In the genomic region with DNA sequence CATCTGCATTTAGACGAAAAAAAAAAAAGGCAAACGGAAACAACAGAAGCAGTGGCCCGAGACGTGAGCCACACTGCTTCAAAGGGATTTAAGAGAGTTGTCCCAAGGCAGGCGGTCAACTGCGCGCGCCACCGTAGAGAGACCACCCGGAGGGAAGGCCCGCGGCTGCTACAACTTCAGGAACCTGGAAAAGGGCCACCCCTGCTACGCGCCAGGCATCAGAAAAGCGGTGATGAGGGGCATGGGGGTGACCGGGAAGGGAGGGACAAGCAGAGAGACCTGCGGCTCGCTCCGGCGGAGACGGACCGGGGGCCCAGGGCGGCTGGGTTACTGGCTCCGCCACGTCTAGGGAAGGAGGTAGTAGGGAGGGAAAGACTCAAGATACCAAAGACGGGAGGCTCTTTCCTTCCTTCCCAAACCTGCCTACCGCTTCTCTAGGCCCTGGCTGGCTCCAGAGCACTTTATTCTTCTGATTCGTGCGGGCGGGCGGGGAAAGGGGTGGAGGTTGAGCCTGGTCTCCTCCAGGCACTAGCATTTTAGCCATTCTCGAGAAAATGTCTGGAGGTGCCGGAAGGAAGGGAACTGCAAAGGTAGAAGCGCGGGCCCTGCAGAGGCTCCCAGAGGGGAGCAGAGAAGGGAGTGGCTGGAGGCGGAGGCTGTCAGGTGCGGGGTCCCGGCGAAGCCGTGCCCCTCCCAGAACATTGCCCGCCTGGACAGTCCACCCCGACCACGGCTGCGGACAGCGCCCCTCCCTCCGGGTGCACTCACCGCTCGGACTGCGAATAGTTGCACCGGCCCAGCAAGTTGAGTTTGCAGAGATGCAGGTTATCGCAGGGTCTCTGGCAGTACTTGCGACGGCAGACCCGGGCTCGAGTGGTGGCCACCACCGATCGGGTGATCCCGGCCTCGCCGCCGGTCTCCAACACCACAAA, we compare ENCODE assay signal across 8 cellular contexts. TPM values are rescaled to one million over a fixed set of nuclear protein-coding genes. Genes with fewer than 3 reads are reported as not detected.
DNase-seq lines count a peak whose midpoint lies in the region; ATAC-seq and TF ChIP-seq lines count a peak whose summit lies in the region.

No MANE protein-coding gene starts in this region.

- ATAC-seq in GM21526 (IDR thresholded peaks at IDR 0.05; ENCODE audit: low FRiP score, unreplicated experiment) (peak; percentile 4), activated B cell treated with CpG ODN at 0.5 μM for 24 hours (ENCODE audit: low read depth) (peak; percentile 8), HG02623 (IDR thresholded peaks at IDR 0.05; ENCODE audit: unreplicated experiment) (no peak)

- POLR2A ChIA-PET in activated B cell treated with CpG ODN at 0.5 μM for 24 hours (lab: Charles Lee) = interaction anchor here (0.6 to 2.7 kb wide), 8 partner anchors 10 to 253 kb away, joined by 3 to 24 read pairs (median 8); a partner anchor contains a TSS

- H3K4me3 ChIP-seq in foreskin fibroblast (ENCODE audit: low read depth in 1 of 2, low read length in 2 of 2) = peak overlapping the region; percentile 90 to 98
- H3K4me3 ChIP-seq in neutrophil (ENCODE audit: low read depth in 1 of 2, low read length in 1 of 2) = peak overlapping the region; percentile 79 to 85

- H3K9me3 Mint-ChIP-seq in IgD-negative memory B cell = peaks cover 0 to 2% (median 0%) of the 10 kb centered on the region in 3 donors
- H3K9me3 Mint-ChIP-seq in activated B cell treated with CpG ODN at 0.5 μM for 24 hours = no peaks in the 10 kb centered on the region

- no peaks in the 10 kb centered on the region for H3K36me3 ChIP-seq in neutrophil

- no peaks in the 10 kb centered on the region for H3K9me3 ChIP-seq in neutrophil

- DNase-seq in Daoy (ENCODE audit: low read depth) (peak; percentile 20), activated B cell treated with CpG ODN at 0.5 μM for 24 hours (peak; percentile 50), foreskin fibroblast (peak; percentile 10 to 47)
- no peak for DNase-seq in central memory CD4-positive, alpha-beta T cell

- peaks cover 41 to 51% of the 10 kb centered on the region in 2 experiments for H3K4me1 ChIP-seq in neutrophil (ENCODE audit: control insufficient read depth in 1 of 2, insufficient read depth in 1 of 2, low read depth in 1 of 2, low read length in 1 of 2)

- TF ChIP-seq CTCF in activated B cell treated with CpG ODN at 0.5 μM for 24 hours (IDR thresholded peaks at IDR 0.05) (no peak), foreskin fibroblast (IDR thresholded peaks at IDR 0.05; ENCODE audit: low read depth, low read length) (no peak), neutrophil (IDR thresholded peaks at IDR 0.05) (no peak)

- H3K27ac Mint-ChIP-seq in IgD-negative memory B cell = peak overlapping the region; percentile 91 to 99 (median 97)
- H3K27ac Mint-ChIP-seq in activated B cell treated with CpG ODN at 0.5 μM for 24 hours = peak overlapping the region; percentile 97

- H3K27me3 Mint-ChIP-seq in IgD-negative memory B cell = no peaks in the 10 kb centered on the region
- H3K27me3 Mint-ChIP-seq in activated B cell treated with CpG ODN at 0.5 μM for 24 hours = no peaks in the 10 kb centered on the region

- H3K4me1 Mint-ChIP-seq in IgD-negative memory B cell (peaks cover 17 to 39% (median 21%) of the 10 kb centered on the region in 3 donors), activated B cell treated with CpG ODN at 0.5 μM for 24 hours (peaks cover 53% of the 10 kb centered on the region)

- peak overlapping the region; percentile 94 for H3K27ac ChIP-seq in neutrophil

- CTCF ChIA-PET in activated B cell treated with CpG ODN at 0.5 μM for 24 hours (lab: Charles Lee) = no interaction called here

- H3K36me3 Mint-ChIP-seq in IgD-negative memory B cell (peaks cover 5% of the 10 kb centered on the region), activated B cell treated with CpG ODN at 0.5 μM for 24 hours (ENCODE audit: low read depth) (peaks cover 26% of the 10 kb centered on the region)

- H3K4me3 Mint-ChIP-seq in IgD-negative memory B cell (peak overlapping the region; percentile 95 to 100 (median 98)), activated B cell treated with CpG ODN at 0.5 μM for 24 hours (peak overlapping the region; percentile 90)

- H3K27me3 ChIP-seq in neutrophil = no peaks in the 10 kb centered on the region

- intact Hi-C loops in activated B cell treated with CpG ODN at 0.5 μM for 24 hours (cut with micrococcal nuclease) = loop anchor here (1.0 to 5.0 kb wide), 8 partner anchors 10 to 646 kb away; a partner anchor contains a TSS

RNA-seq across cellular contexts. Expression of a gene that starts 1.0 kb away (rescaled TPM):
- total RNA-seq in Daoy (2014; rRNA removed; shearing (Covaris generic)) = 51.8 and 52.6 TPM in 2 replicates
- 93.1 TPM for polyA plus RNA-seq in IgD-negative memory B cell
- total RNA-seq in activated B cell treated with CpG ODN at 0.5 μM for 24 hours = 76.3 and 80.7 TPM in 2 replicates
